8 cellular contexts compared by ENCODE assay signal in genomic region chr13:110713642-110713952, GRCh38. TPM values are rescaled to one million over a fixed set of nuclear protein-coding genes. Genes with fewer than 3 reads are reported as not detected.
DNase-seq lines count a peak whose midpoint lies in the region; TF ChIP-seq lines count a peak whose summit lies in the region.

A gene with protein sequence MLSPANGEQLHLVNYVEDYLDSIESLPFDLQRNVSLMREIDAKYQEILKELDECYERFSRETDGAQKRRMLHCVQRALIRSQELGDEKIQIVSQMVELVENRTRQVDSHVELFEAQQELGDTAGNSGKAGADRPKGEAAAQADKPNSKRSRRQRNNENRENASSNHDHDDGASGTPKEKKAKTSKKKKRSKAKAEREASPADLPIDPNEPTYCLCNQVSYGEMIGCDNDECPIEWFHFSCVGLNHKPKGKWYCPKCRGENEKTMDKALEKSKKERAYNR (plus strand): TSS chr13:110713700. CDS start chr13:110714150, 450 bp downstream.

- H3K9me3 Mint-ChIP-seq in mesothelial cell of epicardium: no peaks in the 10 kb centered on the region

- no peaks in the 10 kb centered on the region for H3K36me3 Mint-ChIP-seq in mesothelial cell of epicardium

- TF ChIP-seq POLR2A in breast epithelium (IDR thresholded peaks at IDR 0.05): no peak

- peak within 1 kb of the TSS; percentile 98 for H3K4me3 Mint-ChIP-seq in mesothelial cell of epicardium

- H3K9me3 ChIP-seq in breast epithelium: no peaks in the 10 kb centered on the region

- intact Hi-C loops in breast epithelium (cut with DNase I; ENCODE audit: low total_unique reads): no loop called here

- peak within 1 kb of the TSS; percentile 100 for H3K27ac ChIP-seq in breast epithelium

- peaks cover 0 to 13% of the 10 kb centered on the region in 2 donors for H3K4me1 ChIP-seq in breast epithelium

- TF ChIP-seq CTCF in breast epithelium (IDR thresholded peaks at IDR 0.05): no peak
- no peak for TF ChIP-seq CTCF in mesothelial cell of epicardium (IDR thresholded peaks at IDR 0.05; ENCODE audit: unreplicated experiment)

- peak; percentile 19 for DNase-seq in stimulated activated CD4-positive, alpha-beta T cell treated with anti-CD3 and anti-CD28 coated beads, Interleukin-12 subunit alpha, Interleukin-12 subunit beta, amount 100 ng/mL, for 4 hours
- DNase-seq in stimulated activated CD4-positive, alpha-beta T cell treated with anti-CD3 and anti-CD28 coated beads, Interleukin-4, amount 100 ng/mL, for 1 hour: no peak
- DNase-seq in breast epithelium (ENCODE audit: low spot score in 2 of 2) (no peak), mesothelial cell of epicardium (ENCODE audit: low spot score in 2 of 2, unreplicated experiment in 2 of 2) (no peak), SIG-M5 (lab: John Stamatoyannopoulos, UW) (no peak), HCEC 1CT (no peak), NCI-H1048 (lab: John Stamatoyannopoulos, UW) (no peak), KG1 (lab: John Stamatoyannopoulos, UW) (no peak)

- no peaks in the 10 kb centered on the region for H3K27me3 ChIP-seq in breast epithelium

- H3K27me3 Mint-ChIP-seq in mesothelial cell of epicardium (ENCODE audit: low read depth): no peaks in the 10 kb centered on the region

- peaks cover 27% of the 10 kb centered on the region for H3K4me1 Mint-ChIP-seq in mesothelial cell of epicardium

- peak within 1 kb of the TSS; percentile 93 to 98 (median 98) for H3K4me3 ChIP-seq in breast epithelium

- no peaks in the 10 kb centered on the region for H3K36me3 ChIP-seq in breast epithelium

- H3K27ac Mint-ChIP-seq in mesothelial cell of epicardium: peak within 1 kb of the TSS; percentile 99

RNA-seq across cellular contexts. Expression of the gene that starts here (rescaled TPM):
- total RNA-seq in breast epithelium: 10 to 100 TPM; 21.0 to 26.1 (median 26.1) TPM
- 19.1 to 21.0 TPM (median 19.2 TPM) in 3 replicates for total RNA-seq in mesothelial cell of epicardium
